ENCODE assay signal across 11 cellular contexts in the genomic region with DNA sequence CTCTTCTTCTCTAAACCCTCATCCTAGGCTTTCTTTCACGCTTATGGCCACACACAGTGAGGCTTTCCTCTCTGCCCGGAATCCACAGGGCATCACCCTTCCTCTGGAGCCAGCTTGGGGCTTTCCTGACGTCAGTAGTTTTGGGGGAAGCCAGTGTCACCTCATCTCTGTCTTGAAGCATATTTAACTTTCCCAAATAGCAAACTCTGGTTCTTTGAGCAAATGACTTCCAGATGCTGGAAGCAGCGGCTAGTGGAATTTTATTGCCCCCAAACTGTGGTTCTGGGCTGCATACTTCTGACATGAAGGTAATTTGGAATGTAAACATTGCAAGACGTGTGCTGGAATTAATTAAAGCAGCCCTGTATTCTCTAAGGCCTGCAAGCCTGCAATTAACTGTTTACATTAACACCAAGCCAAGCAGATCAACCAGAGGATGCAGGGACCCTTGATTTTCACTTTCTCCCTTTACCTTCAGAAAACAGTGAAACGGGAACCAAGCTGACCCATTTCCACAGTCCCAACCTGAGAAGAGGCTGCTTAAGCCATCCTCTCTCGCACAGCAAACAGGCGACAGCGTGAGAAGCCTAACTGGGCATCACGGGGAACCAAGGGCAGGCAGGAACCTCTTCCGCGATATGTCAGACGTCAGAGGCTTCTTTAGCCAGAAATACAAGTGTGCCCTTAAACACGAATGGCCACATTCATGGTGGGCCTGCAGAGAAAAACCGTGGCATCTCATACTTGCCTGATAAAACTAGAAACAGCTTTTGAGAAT.
A peak's percentile ranks its signal among the peaks of the same experiment; 100 is the strongest.
DNase-seq lines count a peak whose midpoint lies in the region; ATAC-seq and TF ChIP-seq lines count a peak whose summit lies in the region.
"Had no signal": no experiment of that assay in that cellular context is flagged by ENCODE, and none has a peak within 500 bp of the region (broad histone marks: within the 10 kb centered on the region; RNA-seq: fewer than 3 reads in every experiment).

No MANE protein-coding gene starts in this region.

- intact Hi-C loops in stomach (cut with DNase I; ENCODE audit: low total_unique reads), result no loop called here
- intact Hi-C loops in activated CD4-positive, alpha-beta T cell treated with anti-CD3 and anti-CD28 coated beads for 36 hours (cut with DNase I, micrococcal nuclease), result no loop called here

- TF ChIP-seq EP300 in stomach (IDR thresholded peaks at IDR 0.05), result peak; percentile 37

- TF ChIP-seq POLR2A in stomach (IDR thresholded peaks at IDR 0.05), result no peak

- H3K27me3 Mint-ChIP-seq in activated CD4-positive, alpha-beta T cell treated with anti-CD3 and anti-CD28 coated beads for 36 hours, result no peaks in the 10 kb centered on the region
- H3K27me3 Mint-ChIP-seq in stimulated activated naive CD8-positive, alpha-beta T cell treated with anti-CD3 and anti-CD28 coated beads, Interleukin-15, amount 100 ng/mL, for 72 hours, result no peaks in the 10 kb centered on the region
- no peaks in the 10 kb centered on the region for H3K27me3 Mint-ChIP-seq in activated T-cell treated with anti-CD3 and anti-CD28 coated beads, Interleukin-2, amount 50 U/mL, for 72 hours (ENCODE audit: low read depth)

- H3K4me3 ChIP-seq in WI38 (ENCODE audit: low read depth, low read length) (peak overlapping the region; percentile 13; the same call in 1 of the 2 replicates), stomach (no peak overlapping the region)

- CTCF ChIA-PET in activated CD4-positive, alpha-beta T cell treated with anti-CD3 and anti-CD28 coated beads for 36 hours (lab: Charles Lee), result interaction anchor here (0.6 to 2.2 kb wide), 2 partner anchors 20 to 609 kb away, joined by 4 to 7 read pairs; no protein-coding TSS in a partner anchor

- H3K9me3 ChIP-seq in stomach, result peaks cover 0 to 4% (median 0%) of the 10 kb centered on the region in 4 donors

- no peaks in the 10 kb centered on the region for H3K9me3 Mint-ChIP-seq in activated CD4-positive, alpha-beta T cell treated with anti-CD3 and anti-CD28 coated beads for 36 hours (ENCODE audit: low read depth)
- no peaks in the 10 kb centered on the region for H3K9me3 Mint-ChIP-seq in stimulated activated naive CD8-positive, alpha-beta T cell treated with anti-CD3 and anti-CD28 coated beads, Interleukin-15, amount 100 ng/mL, for 72 hours
- no peaks in the 10 kb centered on the region for H3K9me3 Mint-ChIP-seq in activated T-cell treated with anti-CD3 and anti-CD28 coated beads, Interleukin-2, amount 50 U/mL, for 72 hours
- H3K9me3 Mint-ChIP-seq: central memory CD8-positive, alpha-beta T cell had no signal

- no peaks in the 10 kb centered on the region for H3K36me3 Mint-ChIP-seq in activated CD4-positive, alpha-beta T cell treated with anti-CD3 and anti-CD28 coated beads for 36 hours (ENCODE audit: low read depth)
- no peaks in the 10 kb centered on the region for H3K36me3 Mint-ChIP-seq in activated T-cell treated with anti-CD3 and anti-CD28 coated beads, Interleukin-2, amount 50 U/mL, for 72 hours (ENCODE audit: insufficient read depth in 2 of 2)

- peak; percentile 26 for DNase-seq in ELR (ENCODE audit: low read depth)
- DNase-seq in fibroblast of the conjunctiva (ENCODE audit: low read depth), result peak; percentile 63
- no peak for DNase-seq in stomach
- no peak for DNase-seq in activated CD4-positive, alpha-beta T cell treated with anti-CD3 and anti-CD28 coated beads for 36 hours
- DNase-seq in stimulated activated naive CD8-positive, alpha-beta T cell treated with anti-CD3 and anti-CD28 coated beads, Interleukin-15, amount 100 ng/mL, for 72 hours, result no peak
- no peak for DNase-seq in mucosa of gallbladder (ENCODE audit: low spot score)
- DNase-seq in activated T-cell treated with anti-CD3 and anti-CD28 coated beads, Interleukin-2, amount 50 U/mL, for 72 hours, result no peak
- DNase-seq: activated naive CD4-positive, alpha-beta T cell; stimulated activated CD4-positive, alpha-beta T cell treated with anti-CD3 and anti-CD28 coated beads, Interleukin-2, amount 100 ng/mL, for 24 hours had no signal

- H3K27ac Mint-ChIP-seq in activated CD4-positive, alpha-beta T cell treated with anti-CD3 and anti-CD28 coated beads for 36 hours, result no peak overlapping the region
- H3K27ac Mint-ChIP-seq in stimulated activated naive CD8-positive, alpha-beta T cell treated with anti-CD3 and anti-CD28 coated beads, Interleukin-15, amount 100 ng/mL, for 72 hours, result no peak overlapping the region
- no peak overlapping the region for H3K27ac Mint-ChIP-seq in activated T-cell treated with anti-CD3 and anti-CD28 coated beads, Interleukin-2, amount 50 U/mL, for 72 hours

- H3K27me3 ChIP-seq in stomach, result no peaks in the 10 kb centered on the region

- H3K36me3 ChIP-seq in stomach, result no peaks in the 10 kb centered on the region

- no peaks in the 10 kb centered on the region for H3K4me1 Mint-ChIP-seq in activated CD4-positive, alpha-beta T cell treated with anti-CD3 and anti-CD28 coated beads for 36 hours
- peaks cover 2% of the 10 kb centered on the region for H3K4me1 Mint-ChIP-seq in stimulated activated naive CD8-positive, alpha-beta T cell treated with anti-CD3 and anti-CD28 coated beads, Interleukin-15, amount 100 ng/mL, for 72 hours
- no peaks in the 10 kb centered on the region for H3K4me1 Mint-ChIP-seq in activated T-cell treated with anti-CD3 and anti-CD28 coated beads, Interleukin-2, amount 50 U/mL, for 72 hours (ENCODE audit: low read depth)
- H3K4me1 Mint-ChIP-seq: central memory CD8-positive, alpha-beta T cell had no signal

- ATAC-seq in activated CD4-positive, alpha-beta T cell treated with anti-CD3 and anti-CD28 coated beads for 36 hours, result no peak
- no peak for ATAC-seq in stimulated activated naive CD8-positive, alpha-beta T cell treated with anti-CD3 and anti-CD28 coated beads, Interleukin-15, amount 100 ng/mL, for 72 hours
- ATAC-seq in activated T-cell treated with anti-CD3 and anti-CD28 coated beads, Interleukin-2, amount 50 U/mL, for 72 hours (replicated peaks in 1 of 2), result no peak

- no peak for TF ChIP-seq CTCF in WI38 (IDR thresholded peaks at IDR 0.05; ENCODE audit: low read depth, low read length)
- no peak for TF ChIP-seq CTCF in stomach (IDR thresholded peaks at IDR 0.05)

- 63 to 72% (median 69%) methylated on average over 15 of the region's 15 CpGs for WGBS in stomach, 5 donors

- POLR2A ChIA-PET in activated CD4-positive, alpha-beta T cell treated with anti-CD3 and anti-CD28 coated beads for 36 hours (lab: Charles Lee), result no interaction called here

- H3K4me1 ChIP-seq in stomach, result peaks cover 0 to 21% (median 10%) of the 10 kb centered on the region in 4 donors

- no peak overlapping the region for H3K4me3 Mint-ChIP-seq in activated CD4-positive, alpha-beta T cell treated with anti-CD3 and anti-CD28 coated beads for 36 hours
- H3K4me3 Mint-ChIP-seq in stimulated activated naive CD8-positive, alpha-beta T cell treated with anti-CD3 and anti-CD28 coated beads, Interleukin-15, amount 100 ng/mL, for 72 hours, result no peak overlapping the region
- no peak overlapping the region for H3K4me3 Mint-ChIP-seq in activated T-cell treated with anti-CD3 and anti-CD28 coated beads, Interleukin-2, amount 50 U/mL, for 72 hours
- H3K4me3 Mint-ChIP-seq: central memory CD8-positive, alpha-beta T cell had no signal

- H3K27ac ChIP-seq in stomach, result peak overlapping the region in 2 of 5 donors; percentile 25 to 57

Comparison
In these comparisons a context has a peak if more than half of its experiments do, and no peak if none do; other contexts are left out.
1. DNase-seq: peak in ELR (single experiment) and fibroblast of the conjunctiva (single experiment); none in stomach (single experiment), activated CD4-positive, alpha-beta T cell treated with anti-CD3 and anti-CD28 coated beads for 36 hours (single experiment), stimulated activated naive CD8-positive, alpha-beta T cell treated with anti-CD3 and anti-CD28 coated beads, Interleukin-15, amount 100 ng/mL, for 72 hours (0 of 2), mucosa of gallbladder (single experiment) and activated T-cell treated with anti-CD3 and anti-CD28 coated beads, Interleukin-2, amount 50 U/mL, for 72 hours (0 of 2).